ENCODE assay signal across 8 cellular contexts in genomic region chr12:92030618-92031017, GRCh38.
DNase-seq lines count a peak whose midpoint lies in the region; ATAC-seq and TF ChIP-seq lines count a peak whose summit lies in the region.

No MANE protein-coding gene starts in this region.

- H3K4me3 Mint-ChIP-seq in CD4-positive, alpha-beta memory T cell: peak overlapping the region; percentile 67 to 87 (median 80)
- H3K4me3 Mint-ChIP-seq in activated naive CD8-positive, alpha-beta T cell treated with anti-CD3 and anti-CD28 coated beads, Interleukin-2, amount 10 ng/mL, durations not matched to agents 7 days and 5 days: peak overlapping the region; percentile 79
- no peak overlapping the region for H3K4me3 Mint-ChIP-seq in progenitor cell of endocrine pancreas (ENCODE audit: low read depth)

- TF ChIP-seq EP300 in transverse colon (IDR thresholded peaks at IDR 0.05; ENCODE audit: low read depth): peak; percentile 98

- peak; percentile 54 for TF ChIP-seq POLR2A in transverse colon (IDR thresholded peaks at IDR 0.05)

- H3K4me1 ChIP-seq in CD4-positive, alpha-beta memory T cell (ENCODE audit: insufficient read depth, low read length): peaks cover 94% of the 10 kb centered on the region
- H3K4me1 ChIP-seq in lung (ENCODE audit: control insufficient read depth in 2 of 2, insufficient read depth in 2 of 2, low read length in 2 of 2) (peaks cover 1 to 17% of the 10 kb centered on the region in 2 donors), transverse colon (peaks cover 5 to 68% (median 22%) of the 10 kb centered on the region in 4 donors)

- H3K9me3 ChIP-seq in CD4-positive, alpha-beta memory T cell (ENCODE audit: control insufficient read depth in 1 of 2, low read length in 2 of 2): no peaks in the 10 kb centered on the region
- H3K9me3 ChIP-seq in KOPT-K1 (ENCODE audit: insufficient read depth, low read length, poor library complexity, severe bottlenecking) (no peaks in the 10 kb centered on the region), lung (ENCODE audit: control insufficient read depth in 2 of 2, insufficient read depth in 1 of 2, low read length in 1 of 2) (no peaks in the 10 kb centered on the region), transverse colon (no peaks in the 10 kb centered on the region)

- no peaks in the 10 kb centered on the region for H3K36me3 ChIP-seq in CD4-positive, alpha-beta memory T cell (ENCODE audit: insufficient read depth, low read length)
- H3K36me3 ChIP-seq in KOPT-K1 (ENCODE audit: insufficient read depth, low read length) (no peaks in the 10 kb centered on the region), lung (ENCODE audit: control insufficient read depth in 2 of 2, insufficient read depth in 2 of 2, low read length in 2 of 2) (no peaks in the 10 kb centered on the region), transverse colon (no peaks in the 10 kb centered on the region)

- no peaks in the 10 kb centered on the region for H3K27me3 ChIP-seq in CD4-positive, alpha-beta memory T cell (ENCODE audit: insufficient read depth, low read length)
- H3K27me3 ChIP-seq in lung (ENCODE audit: control insufficient read depth, insufficient read depth) (no peaks in the 10 kb centered on the region), transverse colon (no peaks in the 10 kb centered on the region)

- H3K4me3 ChIP-seq in CD4-positive, alpha-beta memory T cell (ENCODE audit: low read length in 2 of 2): peak overlapping the region in 1 of 2 donors; percentile 8
- H3K4me3 ChIP-seq in lung (no peak overlapping the region), transverse colon (no peak overlapping the region)

- H3K27ac ChIP-seq in CD4-positive, alpha-beta memory T cell (ENCODE audit: low read depth, low read length): peak overlapping the region; percentile 62
- H3K27ac ChIP-seq in KOPT-K1 (ENCODE audit: low read depth, low read length, poor library complexity, severe bottlenecking): peak overlapping the region; percentile 90
- peak overlapping the region in 1 of 2 donors; percentile 70 for H3K27ac ChIP-seq in lung (ENCODE audit: low read depth in 1 of 2, low read length in 1 of 2)
- H3K27ac ChIP-seq in transverse colon: peak overlapping the region; percentile 72 to 80 (median 80)

- 7 to 11% methylated on average over 3 of the region's 3 CpGs for WGBS in lung, 2 donors
- 25% methylated on average over 3 of the region's 3 CpGs; no CpG with 5 or more reads in 1 of the 2 donors for WGBS in transverse colon (ENCODE audit: low coverage in 1 of 2), 2 donors

- no peaks in the 10 kb centered on the region for H3K27me3 Mint-ChIP-seq in CD4-positive, alpha-beta memory T cell
- no peaks in the 10 kb centered on the region for H3K27me3 Mint-ChIP-seq in activated naive CD8-positive, alpha-beta T cell treated with anti-CD3 and anti-CD28 coated beads, Interleukin-2, amount 10 ng/mL, durations not matched to agents 7 days and 5 days
- no peaks in the 10 kb centered on the region for H3K27me3 Mint-ChIP-seq in progenitor cell of endocrine pancreas

- POLR2A ChIA-PET in CD4-positive, alpha-beta memory T cell (lab: Charles Lee; ENCODE audit: partially characterized antibody): interaction anchor here (0.6 to 15.9 kb wide), 38 partner anchors 9 to 539 kb away, joined by 3 to 525 read pairs (median 5); partner anchors contain the start of gene BTG1
- POLR2A ChIA-PET in activated naive CD8-positive, alpha-beta T cell treated with anti-CD3 and anti-CD28 coated beads, Interleukin-2, amount 10 ng/mL, durations not matched to agents 7 days and 5 days (lab: Charles Lee): interaction anchor here (0.7 to 3.2 kb wide), 10 partner anchors 9 to 373 kb away, joined by 3 to 51 read pairs (median 4); partner anchors contain the start of gene BTG1

- CTCF ChIA-PET in CD4-positive, alpha-beta memory T cell (lab: Charles Lee; ENCODE audit: partially characterized antibody): interaction anchor here (0.7 to 6.4 kb wide), 21 partner anchors 8 to 648 kb away, joined by 3 to 48 read pairs (median 5); partner anchors contain the start of gene BTG1

- intact Hi-C loops in CD4-positive, alpha-beta memory T cell (cut with micrococcal nuclease): loop anchor here (1.0 to 5.0 kb wide), 7 partner anchors 11 to 372 kb away; no protein-coding TSS in a partner anchor
- intact Hi-C loops in transverse colon (cut with DNase I; ENCODE audit: low total_unique reads): loop anchor here (10.0 kb wide), 1 partner anchor 114 kb away; the partner anchor contains the start of gene BTG1

- in situ Hi-C loops in transverse colon (cut with MboI; ENCODE audit: low pct_ligation_motif_present in 1 of 4, low pct_unique_long_range_greater_than_20kb in 1 of 4, low sequenced_read_pairs in 3 of 4): no loop called here

- TF ChIP-seq CTCF in lung (IDR thresholded peaks at IDR 0.05; ENCODE audit: control extremely low read depth, extremely low read depth) (no peak), transverse colon (IDR thresholded peaks at IDR 0.05) (no peak), progenitor cell of endocrine pancreas (IDR thresholded peaks at IDR 0.05; ENCODE audit: unreplicated experiment) (no peak)

- H3K27ac Mint-ChIP-seq in CD4-positive, alpha-beta memory T cell: peak overlapping the region; percentile 93 to 98 (median 97)
- peak overlapping the region; percentile 92 for H3K27ac Mint-ChIP-seq in activated naive CD8-positive, alpha-beta T cell treated with anti-CD3 and anti-CD28 coated beads, Interleukin-2, amount 10 ng/mL, durations not matched to agents 7 days and 5 days
- no peak overlapping the region for H3K27ac Mint-ChIP-seq in progenitor cell of endocrine pancreas

- H3K36me3 Mint-ChIP-seq in CD4-positive, alpha-beta memory T cell: peaks cover 4 to 9% of the 10 kb centered on the region in 2 donors
- H3K36me3 Mint-ChIP-seq in activated naive CD8-positive, alpha-beta T cell treated with anti-CD3 and anti-CD28 coated beads, Interleukin-2, amount 10 ng/mL, durations not matched to agents 7 days and 5 days: peaks cover 25% of the 10 kb centered on the region
- H3K36me3 Mint-ChIP-seq in progenitor cell of endocrine pancreas (ENCODE audit: insufficient read depth): no peaks in the 10 kb centered on the region

- DNase-seq in CD4-positive, alpha-beta memory T cell: peak; percentile 82 to 87 (median 84)
- no peak for DNase-seq in activated naive CD8-positive, alpha-beta T cell treated with anti-CD3 and anti-CD28 coated beads, Interleukin-2, amount 10 ng/mL, durations not matched to agents 7 days and 5 days
- DNase-seq in lung (ENCODE audit: low spot score) (peak; percentile 29), transverse colon (peak; percentile 51), putamen (ENCODE audit: low spot score) (no peak), progenitor cell of endocrine pancreas (ENCODE audit: low spot score, unreplicated experiment) (no peak)

- peaks cover 0 to 6% (median 5%) of the 10 kb centered on the region in 8 donors for H3K9me3 Mint-ChIP-seq in CD4-positive, alpha-beta memory T cell
- H3K9me3 Mint-ChIP-seq in activated naive CD8-positive, alpha-beta T cell treated with anti-CD3 and anti-CD28 coated beads, Interleukin-2, amount 10 ng/mL, durations not matched to agents 7 days and 5 days: peaks cover 4% of the 10 kb centered on the region
- no peaks in the 10 kb centered on the region for H3K9me3 Mint-ChIP-seq in progenitor cell of endocrine pancreas (ENCODE audit: low read depth)

- ATAC-seq in GM21367 (IDR thresholded peaks at IDR 0.05; ENCODE audit: unreplicated experiment): peak; percentile 61
- peak; percentile 96 for ATAC-seq in activated naive CD8-positive, alpha-beta T cell treated with anti-CD3 and anti-CD28 coated beads, Interleukin-2, amount 10 ng/mL, durations not matched to agents 7 days and 5 days (ENCODE audit: low read depth)
- peak; percentile 75 for ATAC-seq in lung (ENCODE audit: insufficient read depth, low FRiP score)

- H3K4me1 Mint-ChIP-seq in CD4-positive, alpha-beta memory T cell: peaks cover 75 to 99% (median 83%) of the 10 kb centered on the region in 4 donors
- peaks cover 67% of the 10 kb centered on the region for H3K4me1 Mint-ChIP-seq in activated naive CD8-positive, alpha-beta T cell treated with anti-CD3 and anti-CD28 coated beads, Interleukin-2, amount 10 ng/mL, durations not matched to agents 7 days and 5 days
- peaks cover 27% of the 10 kb centered on the region for H3K4me1 Mint-ChIP-seq in progenitor cell of endocrine pancreas (ENCODE audit: low read depth)

Comparison
In these comparisons a context has a peak if more than half of its experiments do, and no peak if none do; other contexts are left out.
1. DNase-seq: peak in CD4-positive, alpha-beta memory T cell (5 of 5), lung (single experiment) and transverse colon (single experiment); none in activated naive CD8-positive, alpha-beta T cell treated with anti-CD3 and anti-CD28 coated beads, Interleukin-2, amount 10 ng/mL, durations not matched to agents 7 days and 5 days (single experiment), putamen (single experiment) and progenitor cell of endocrine pancreas (single experiment).
2. Peak in every context shown above with its lines, with median percentiles within 50 percentile points of each other: ATAC-seq.